13 cellular contexts compared by ENCODE assay signal in genomic region chr4:174739576-174739975, GRCh38.
DNase-seq lines count a peak whose midpoint lies in the region; ATAC-seq and TF ChIP-seq lines count a peak whose summit lies in the region.
"Had no signal": no experiment of that assay in that cellular context is flagged by ENCODE, and none has a peak within 500 bp of the region (broad histone marks: within the 10 kb centered on the region; RNA-seq: fewer than 3 reads in every experiment).

No MANE protein-coding gene starts in this region.

- H3K4me3 ChIP-seq in epithelial cell of esophagus (ENCODE audit: low read length): no peak overlapping the region
- H3K4me3 ChIP-seq: BLaER1 treated with 17β-estradiol and CSF1 and Interleukin-3, amounts not matched to agents 10 nM and 100 nM; GM23338 had no signal

- CTCF ChIA-PET in RWPE1 (lab: Yijun Ruan, JAX): no interaction called here

- peak; percentile 14 for DNase-seq in ELR (ENCODE audit: low read depth)
- peak; percentile 2 for DNase-seq in RWPE1 (ENCODE audit: low spot score)
- DNase-seq in epithelial cell of esophagus (ENCODE audit: low read depth): peak; percentile 54
- DNase-seq in NCI-H2196 (lab: John Stamatoyannopoulos, UW; ENCODE audit: unreplicated experiment): no peak
- DNase-seq in kidney tubule cell (ENCODE audit: low spot score): no peak
- DNase-seq: Calu3; CD8-positive, alpha-beta T cell; DMS79 treated with DMSO at 0.1 percent for 48 hours; EL; HCEC 1CT had no signal

- no peak overlapping the region for H3K27ac ChIP-seq in RWPE1
- H3K27ac ChIP-seq: BLaER1 treated with 17β-estradiol and CSF1 and Interleukin-3, amounts not matched to agents 10 nM and 100 nM had no signal

- TF ChIP-seq CTCF in RWPE1 (conservative IDR thresholded peaks at IDR 0.05; ENCODE audit: low read depth) (no peak), epithelial cell of esophagus (IDR thresholded peaks at IDR 0.05; ENCODE audit: insufficient read depth, low read depth, low read length, missing control alignments) (no peak)

- no peak for ATAC-seq in GM21737 (IDR thresholded peaks at IDR 0.05; ENCODE audit: unreplicated experiment)
- ATAC-seq: CD8-positive, alpha-beta T cell; GM23338 had no signal

- POLR2A ChIA-PET in RWPE1 (lab: Yijun Ruan, JAX; ENCODE audit: low non-redundant PET): interaction anchor here (0.7 kb wide), 1 partner anchor 294 kb away, joined by 5 read pairs; no protein-coding TSS in a partner anchor

Comparison
In these comparisons a context has a peak if more than half of its experiments do, and no peak if none do; other contexts are left out.
1. DNase-seq: peak in ELR (single experiment), RWPE1 (single experiment) and epithelial cell of esophagus (single experiment); none in NCI-H2196 (single experiment) and kidney tubule cell (single experiment).